ENCODE assay signal across 38 cellular contexts in genomic region chr13:41403983-41404382, GRCh38. TPM values are rescaled to one million over a fixed set of nuclear protein-coding genes. Genes with fewer than 3 reads are reported as not detected.
"Had no signal": no experiment of that assay in that cellular context is flagged by ENCODE, and none has a peak within 500 bp of the region (broad histone marks: within the 10 kb centered on the region; RNA-seq: fewer than 3 reads in every experiment).

No MANE protein-coding gene starts in this region.

- H3K4me1 Mint-ChIP-seq: activated B cell treated with CpG ODN at 0.5 μM for 24 hours; activated naive CD8-positive, alpha-beta T cell treated with anti-CD3 and anti-CD28 coated beads for 36 hours; activated T-helper 17 cell treated with anti-CD3 and anti-CD28 coated beads, Interleukin-2, amount 50 U/mL, for 72 hours had no signal

- H3K4me1 ChIP-seq: adrenal gland, body of pancreas, breast epithelium had no signal

- H3K36me3 ChIP-seq: adrenal gland, brain microvascular endothelial cell, breast epithelium had no signal

- H3K27me3 Mint-ChIP-seq: activated B cell treated with CpG ODN at 0.5 μM for 24 hours; activated CD4-positive, alpha-beta memory T cell treated with anti-CD3 and anti-CD28 coated beads for 36 hours; activated CD8-positive, alpha-beta T cell treated with anti-CD3 and anti-CD28 coated beads for 36 hours; activated naive CD8-positive, alpha-beta T cell treated with anti-CD3 and anti-CD28 coated beads for 36 hours; activated T-helper 17 cell treated with anti-CD3 and anti-CD28 coated beads, Interleukin-2, amount 50 U/mL, for 72 hours had no signal

- H3K27me3 ChIP-seq: adrenal gland, body of pancreas, brain microvascular endothelial cell, breast epithelium had no signal

- DNase-seq: activated B cell treated with CpG ODN at 0.5 μM for 24 hours; activated CD4-positive, alpha-beta memory T cell treated with anti-CD3 and anti-CD28 coated beads for 36 hours; activated CD4-positive, alpha-beta T cell treated with anti-CD3 and anti-CD28 coated beads for 4 hours; activated CD4-positive, alpha-beta T cell treated with anti-CD3 and anti-CD28 coated beads, Interleukin-2, amount 50 U/mL, for 1 hour; activated CD4-positive, alpha-beta T cell treated with anti-CD3 and anti-CD28 coated beads, Interleukin-2, amount 50 U/mL, for 4 hours; activated CD4-positive, CD25-positive, alpha-beta regulatory T cell treated with anti-CD3 and anti-CD28 coated beads, Interleukin-2, amount 50 U/mL, for 72 hours; activated CD8-positive, alpha-beta memory T cell treated with anti-CD3 and anti-CD28 coated beads, Interleukin-2, amount 50 U/mL, for 4 hours; activated CD8-positive, alpha-beta T cell treated with anti-CD3 and anti-CD28 coated beads for 36 hours; activated effector memory CD4-positive, alpha-beta T cell treated with anti-CD3 and anti-CD28 coated beads, Interleukin-2, amount 50 U/mL, for 16 hours; activated gamma-delta T cell treated with Interleukin-2 at 50 U/mL for 16 hours; activated naive CD4-positive, alpha-beta T cell; activated naive CD4-positive, alpha-beta T cell treated with anti-CD3 and anti-CD28 coated beads for 36 hours; activated naive CD4-positive, alpha-beta T cell treated with anti-CD3 and anti-CD28 coated beads, Interleukin-2, amount 50 U/mL, for 16 hours; activated naive CD8-positive, alpha-beta T cell treated with anti-CD3 and anti-CD28 coated beads for 36 hours; activated T-cell treated with anti-CD3 and anti-CD28 coated beads for 4 hours; activated T-cell treated with anti-CD3 and anti-CD28 coated beads, Interleukin-2, amount 50 U/mL, for 1 hour; activated T-cell treated with anti-CD3 and anti-CD28 coated beads, Interleukin-2, amount 50 U/mL, for 4 hours; activated T-cell treated with anti-CD3 and anti-CD28 coated beads, Interleukin-2, amount 50 U/mL, for 72 hours; adrenal gland; amniotic stem cell; aorta; body of pancreas; brain microvascular endothelial cell; central memory CD4-positive, alpha-beta T cell; cerebellar nuclear complex; T-helper 1 cell; T-helper 2 cell; T-helper 9 cell had no signal

- FAIRE-seq: astrocyte, TTC549 had no signal

- H3K9me3 Mint-ChIP-seq: activated B cell treated with CpG ODN at 0.5 μM for 24 hours; activated CD4-positive, alpha-beta memory T cell treated with anti-CD3 and anti-CD28 coated beads for 36 hours; activated CD8-positive, alpha-beta T cell treated with anti-CD3 and anti-CD28 coated beads for 36 hours; activated naive CD4-positive, alpha-beta T cell treated with anti-CD3 and anti-CD28 coated beads for 36 hours; activated naive CD4-positive, alpha-beta T cell treated with anti-CD3 and anti-CD28 coated beads, Interleukin-2, amount 50 U/mL, for 72 hours; activated naive CD8-positive, alpha-beta T cell treated with anti-CD3 and anti-CD28 coated beads for 36 hours; activated T-cell treated with anti-CD3 and anti-CD28 coated beads, Interleukin-2, amount 50 U/mL, for 4 hours; activated T-cell treated with anti-CD3 and anti-CD28 coated beads, Interleukin-2, amount 50 U/mL, for 72 hours; activated T-helper 1 cell treated with anti-CD3 and anti-CD28 coated beads, Interleukin-12 subunit alpha, Interleukin-12 subunit beta, Interleukin-2, Interleukin-4 antibody, amounts not matched to agents 30 ng/mL and 10 ng/mL and 1 ng/mL, durations not matched to agents 14 hours and 24 hours and 36 hours; activated T-helper 17 cell treated with anti-CD3 and anti-CD28 coated beads, Interleukin-2, amount 50 U/mL, for 72 hours; T-helper 1 cell treated with Interleukin-12 subunit alpha and Interleukin-12 subunit beta and Interleukin-4 antibody, amounts not matched to agents 30 μg/mL and 1 μg/mL, for 36 hours; T-helper 2 cell treated with Interferon-gamma antibody and Interleukin-4, amounts not matched to agents 5 μg/mL and 100 μg/mL, for 36 hours had no signal

- H3K27ac ChIP-seq: adrenal gland, body of pancreas, brain microvascular endothelial cell, breast epithelium, VCaP had no signal

- H3K9me3 ChIP-seq: adrenal gland, body of pancreas, breast epithelium had no signal

- H3K4me3 ChIP-seq: adrenal gland, body of pancreas, breast epithelium had no signal

- H3K4me3 Mint-ChIP-seq: activated B cell treated with CpG ODN at 0.5 μM for 24 hours; activated CD4-positive, alpha-beta memory T cell treated with anti-CD3 and anti-CD28 coated beads for 36 hours; activated CD8-positive, alpha-beta T cell treated with anti-CD3 and anti-CD28 coated beads for 36 hours; activated naive CD4-positive, alpha-beta T cell treated with anti-CD3 and anti-CD28 coated beads for 36 hours; activated naive CD8-positive, alpha-beta T cell treated with anti-CD3 and anti-CD28 coated beads for 36 hours; activated T-cell treated with anti-CD3 and anti-CD28 coated beads, Interleukin-2, amount 50 U/mL, for 4 hours; activated T-cell treated with anti-CD3 and anti-CD28 coated beads, Interleukin-2, amount 50 U/mL, for 72 hours; activated T-helper 1 cell treated with anti-CD3 and anti-CD28 coated beads, Interleukin-12 subunit alpha, Interleukin-12 subunit beta, Interleukin-2, Interleukin-4 antibody, amounts not matched to agents 30 ng/mL and 10 ng/mL and 1 ng/mL, durations not matched to agents 14 hours and 24 hours and 36 hours; activated T-helper 17 cell treated with anti-CD3 and anti-CD28 coated beads, Interleukin-2, amount 50 U/mL, for 72 hours; T-helper 1 cell treated with Interleukin-12 subunit alpha and Interleukin-12 subunit beta and Interleukin-4 antibody, amounts not matched to agents 30 μg/mL and 1 μg/mL, for 36 hours; T-helper 2 cell treated with Interferon-gamma antibody and Interleukin-4, amounts not matched to agents 5 μg/mL and 100 μg/mL, for 36 hours had no signal

- H3K27ac Mint-ChIP-seq: activated B cell treated with CpG ODN at 0.5 μM for 24 hours; activated CD4-positive, alpha-beta memory T cell treated with anti-CD3 and anti-CD28 coated beads for 36 hours; activated CD8-positive, alpha-beta T cell treated with anti-CD3 and anti-CD28 coated beads for 36 hours; activated naive CD4-positive, alpha-beta T cell treated with anti-CD3 and anti-CD28 coated beads for 36 hours; activated naive CD4-positive, alpha-beta T cell treated with anti-CD3 and anti-CD28 coated beads, Interleukin-2, amount 50 U/mL, for 72 hours; activated naive CD8-positive, alpha-beta T cell treated with anti-CD3 and anti-CD28 coated beads for 36 hours; activated T-cell treated with anti-CD3 and anti-CD28 coated beads, Interleukin-2, amount 50 U/mL, for 72 hours; activated T-helper 1 cell treated with anti-CD3 and anti-CD28 coated beads, Interleukin-12 subunit alpha, Interleukin-12 subunit beta, Interleukin-2, Interleukin-4 antibody, amounts not matched to agents 30 ng/mL and 10 ng/mL and 1 ng/mL, durations not matched to agents 14 hours and 24 hours and 36 hours; activated T-helper 17 cell treated with anti-CD3 and anti-CD28 coated beads, Interleukin-2, amount 50 U/mL, for 72 hours; T-helper 1 cell treated with Interleukin-12 subunit alpha and Interleukin-12 subunit beta and Interleukin-4 antibody, amounts not matched to agents 30 μg/mL and 1 μg/mL, for 36 hours; T-helper 2 cell treated with Interferon-gamma antibody and Interleukin-4, amounts not matched to agents 5 μg/mL and 100 μg/mL, for 36 hours had no signal

- ATAC-seq: activated CD8-positive, alpha-beta T cell treated with anti-CD3 and anti-CD28 coated beads for 36 hours; activated T-cell treated with anti-CD3 and anti-CD28 coated beads, Interleukin-2, amount 50 U/mL, for 4 hours; body of pancreas had no signal

- H3K36me3 Mint-ChIP-seq: activated CD4-positive, alpha-beta memory T cell treated with anti-CD3 and anti-CD28 coated beads for 36 hours; activated naive CD4-positive, alpha-beta T cell treated with anti-CD3 and anti-CD28 coated beads, Interleukin-2, amount 50 U/mL, for 72 hours; activated naive CD8-positive, alpha-beta T cell treated with anti-CD3 and anti-CD28 coated beads for 36 hours had no signal

RNA-seq across cellular contexts. Expression of gene RGCC, which starts 53.4 kb away (rescaled TPM):
- total RNA-seq: chondrocyte had no signal
